Comparison of ENCODE assay signal across 8 cellular contexts in genomic region chr17:42121066-42121769, GRCh38. TPM values are rescaled to one million over a fixed set of nuclear protein-coding genes. Genes with fewer than 3 reads are reported as not detected.
DNase-seq lines count a peak whose midpoint lies in the region; ATAC-seq and TF ChIP-seq lines count a peak whose summit lies in the region.

Gene KAT2A (minus strand): TSS chr17:42121367. CDS start chr17:42121304, 63 bp downstream.

- ATAC-seq in HG02885 (IDR thresholded peaks at IDR 0.05; ENCODE audit: poor library complexity, unreplicated experiment), result peak; percentile 78
- no peak for ATAC-seq in GM21576 (IDR thresholded peaks at IDR 0.05; ENCODE audit: unreplicated experiment)

- H3K27ac Mint-ChIP-seq in activated CD4-positive, alpha-beta T cell treated with anti-CD3 and anti-CD28 coated beads, Interleukin-2, amount 10 ng/mL, durations not matched to agents 24 days and 14 days, result peak within 1 kb of the TSS; percentile 87

- H3K36me3 ChIP-seq in colonic mucosa, result no peaks in the 10 kb centered on the region

- peak within 1 kb of the TSS; percentile 76 for H3K4me3 Mint-ChIP-seq in activated CD4-positive, alpha-beta T cell treated with anti-CD3 and anti-CD28 coated beads, Interleukin-2, amount 10 ng/mL, durations not matched to agents 24 days and 14 days

- DNase-seq in GM10266 (ENCODE audit: extremely low spot score) (peak; percentile 94), NCI-H460 (ENCODE audit: extremely low read depth, low read depth) (peak; percentile 82), colonic mucosa (peak; percentile 87), left kidney (ENCODE audit: low read depth, low spot score) (peak; percentile 94)
- DNase-seq in activated CD4-positive, alpha-beta T cell treated with anti-CD3 and anti-CD28 coated beads, Interleukin-2, amount 10 ng/mL, durations not matched to agents 24 days and 14 days, result peak; percentile 94
- peak; percentile 70 to 74 for DNase-seq in stimulated activated CD4-positive, alpha-beta T cell treated with anti-CD3 and anti-CD28 coated beads, Interleukin-1b, Interleukin-23, amount 100 ng/mL, for 4 hours (ENCODE audit: low read depth in 2 of 2)

- H3K9ac ChIP-seq in colonic mucosa (ENCODE audit: low read depth in 2 of 2, low read length in 2 of 2), result peak within 1 kb of the TSS; percentile 57 to 63

- peak within 1 kb of the TSS; percentile 60 for H3K27ac ChIP-seq in colonic mucosa

- H3K27me3 ChIP-seq in colonic mucosa, result no peaks in the 10 kb centered on the region

- H3K4me1 ChIP-seq in colonic mucosa, result peaks cover 14% of the 10 kb centered on the region

- no peaks in the 10 kb centered on the region for H3K9me3 Mint-ChIP-seq in activated CD4-positive, alpha-beta T cell treated with anti-CD3 and anti-CD28 coated beads, Interleukin-2, amount 10 ng/mL, durations not matched to agents 24 days and 14 days

- peaks cover 41% of the 10 kb centered on the region for H3K36me3 Mint-ChIP-seq in activated CD4-positive, alpha-beta T cell treated with anti-CD3 and anti-CD28 coated beads, Interleukin-2, amount 10 ng/mL, durations not matched to agents 24 days and 14 days (ENCODE audit: low read depth)

- no peaks in the 10 kb centered on the region for H3K27me3 Mint-ChIP-seq in activated CD4-positive, alpha-beta T cell treated with anti-CD3 and anti-CD28 coated beads, Interleukin-2, amount 10 ng/mL, durations not matched to agents 24 days and 14 days

- no peaks in the 10 kb centered on the region for H3K9me3 ChIP-seq in colonic mucosa

- peak within 1 kb of the TSS; percentile 82 for H3K4me3 ChIP-seq in colonic mucosa

- no peak for TF ChIP-seq CTCF in GM10266 (IDR thresholded peaks at IDR 0.05; ENCODE audit: control insufficient read depth, insufficient read depth, low read depth, missing control alignments)
- no peak for TF ChIP-seq CTCF in colonic mucosa (IDR thresholded peaks at IDR 0.05)

- intact Hi-C loops in activated CD4-positive, alpha-beta T cell treated with anti-CD3 and anti-CD28 coated beads, Interleukin-2, amount 10 ng/mL, durations not matched to agents 24 days and 14 days (cut with micrococcal nuclease), result loop anchor here (1.0 kb wide), 1 partner anchor 34 kb away; no protein-coding TSS in a partner anchor
- intact Hi-C loops in colonic mucosa (cut with DNase I), result no loop called here

- H3K4me1 Mint-ChIP-seq in activated CD4-positive, alpha-beta T cell treated with anti-CD3 and anti-CD28 coated beads, Interleukin-2, amount 10 ng/mL, durations not matched to agents 24 days and 14 days, result peaks cover 25% of the 10 kb centered on the region

RNA-seq across cellular contexts. Expression of gene KAT2A, which starts in this region (rescaled TPM):
- total RNA-seq in NCI-H460 (2014; rRNA removed; shearing (Covaris generic)), result 19.2 and 23.4 TPM in 2 replicates
- 243 and 255 TPM in 2 replicates for polyA plus RNA-seq in NCI-H460 (2014; cell fraction: nucleus; rRNA removed)
- 76.6 and 77.4 TPM in 2 replicates for total RNA-seq in activated CD4-positive, alpha-beta T cell treated with anti-CD3 and anti-CD28 coated beads, Interleukin-2, amount 10 ng/mL, durations not matched to agents 24 days and 14 days
- total RNA-seq in colonic mucosa, result 10 to 100 TPM; 16.9 to 59.8 TPM
